ENCODE assay signal across 9 cellular contexts in the genomic region with DNA sequence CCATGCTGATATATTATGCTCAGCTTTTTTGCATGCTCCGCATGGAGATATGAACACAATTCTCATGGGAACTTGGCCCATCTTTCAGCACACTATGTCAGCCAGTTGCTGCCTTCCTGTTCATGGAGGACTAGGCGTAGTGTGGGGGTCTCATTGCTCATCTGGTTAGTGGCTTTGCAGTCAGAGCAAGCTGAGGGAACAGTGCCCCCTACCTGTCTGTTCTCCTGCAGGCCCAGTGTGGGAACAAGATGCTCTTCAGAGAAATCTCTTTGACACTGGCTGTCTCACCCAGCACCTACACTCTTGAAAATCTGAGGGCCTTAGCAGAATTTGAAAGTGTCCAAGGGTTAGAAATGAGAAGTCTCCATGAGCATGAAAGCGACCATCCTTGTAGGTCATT. TPM values are rescaled to one million over a fixed set of nuclear protein-coding genes. Genes with fewer than 3 reads are reported as not detected.
DNase-seq lines count a peak whose midpoint lies in the region; ATAC-seq, FAIRE-seq and TF ChIP-seq lines count a peak whose summit lies in the region.
"Had no signal": no experiment of that assay in that cellular context is flagged by ENCODE, and none has a peak within 500 bp of the region (broad histone marks: within the 10 kb centered on the region; RNA-seq: fewer than 3 reads in every experiment).

No MANE protein-coding gene starts in this region.

- H3K79me2 ChIP-seq in MM.1S (ENCODE audit: low read length) (no peaks in the 10 kb centered on the region), keratinocyte (ENCODE audit: control insufficient read depth, insufficient read depth, low read length) (no peaks in the 10 kb centered on the region)

- H3K9ac ChIP-seq in MM.1S (ENCODE audit: low read length) (no peak overlapping the region), keratinocyte (ENCODE audit: control insufficient read depth, extremely low read depth, insufficient read depth, low read length) (no peak overlapping the region)

- peak; percentile 39 for ATAC-seq in activated T-helper 17 cell treated with anti-CD3 and anti-CD28 coated beads, Interleukin-2, amount 50 U/mL, for 72 hours (replicated peaks)
- no peak for ATAC-seq in GM21381 (IDR thresholded peaks at IDR 0.05; ENCODE audit: unreplicated experiment)
- ATAC-seq in GM21576 (IDR thresholded peaks at IDR 0.05; ENCODE audit: unreplicated experiment) = no peak

- no TSS peak for BruUV-seq in A673 (replicated peaks; lab: Mats Ljungman, UMichigan)

- TF ChIP-seq CTCF in A673 (conservative IDR thresholded peaks at IDR 0.05; ENCODE audit: low read depth, low read length) (peak; percentile 85), GM10266 (IDR thresholded peaks at IDR 0.05; ENCODE audit: control insufficient read depth, insufficient read depth, low read depth, missing control alignments) (peak; percentile 71), MM.1S (IDR thresholded peaks at IDR 0.05; ENCODE audit: low read length) (peak; percentile 79), keratinocyte (optimal IDR thresholded peaks at IDR 0.05 in 1 of 3, IDR thresholded peaks at IDR 0.05 in 1 of 3, conservative IDR thresholded peaks at IDR 0.05 in 1 of 3; ENCODE audit: extremely low read depth in 1 of 3, insufficient read depth in 2 of 3, low read length in 3 of 3) (peak; percentile 61 to 84 (median 75)), type B pancreatic cell (conservative IDR thresholded peaks at IDR 0.05) (peak; percentile 70)

- H3K27me3 Mint-ChIP-seq in activated T-helper 17 cell treated with anti-CD3 and anti-CD28 coated beads, Interleukin-2, amount 50 U/mL, for 72 hours = no peaks in the 10 kb centered on the region
- no peaks in the 10 kb centered on the region for H3K27me3 Mint-ChIP-seq in type B pancreatic cell

- H3K27me3 ChIP-seq in A673 (replicated peaks; ENCODE audit: insufficient read depth, low read depth, low read length, poor library complexity) (no peaks in the 10 kb centered on the region), MM.1S (replicated peaks; ENCODE audit: insufficient read depth, low read length) (no peaks in the 10 kb centered on the region), keratinocyte (ENCODE audit: control insufficient read depth, extremely low read depth, insufficient read depth, low read length) (no peaks in the 10 kb centered on the region)

- CTCF ChIA-PET in A673 (lab: Charles Lee) = interaction anchor here (0.6 to 1.2 kb wide), 3 partner anchors 294 to 396 kb away, joined by 3 to 8 read pairs (median 7); no protein-coding TSS in a partner anchor

- dilution Hi-C loops in keratinocyte (cut with MboI; ENCODE audit: extremely low pct_ligation_motif_present, low sequenced_read_pairs) = no loop called here

- intact Hi-C loops in A673 (cut with micrococcal nuclease; ENCODE audit: unreplicated experiment) = loop anchor here (2.0 to 5.0 kb wide), 2 partner anchors 296 to 388 kb away; a partner anchor contains a TSS

- no peaks in the 10 kb centered on the region for H3K36me3 ChIP-seq in A673 (ENCODE audit: insufficient read depth, low read length, poor library complexity, severe bottlenecking)
- no peaks in the 10 kb centered on the region for H3K36me3 ChIP-seq in MM.1S (replicated peaks; ENCODE audit: insufficient read depth, low read length)
- H3K36me3 ChIP-seq in keratinocyte (ENCODE audit: control insufficient read depth in 2 of 2, extremely low read depth in 1 of 2, insufficient read depth in 2 of 2, low read length in 2 of 2) = no peaks in the 10 kb centered on the region

- DNase-seq in A673 (ENCODE audit: low spot score) = peak; percentile 77
- peak; percentile 47 for DNase-seq in GM10266 (ENCODE audit: extremely low spot score)
- DNase-seq in MM.1S = peak; percentile 33
- DNase-seq in keratinocyte (ENCODE audit: low read depth, low spot score) = no peak
- DNase-seq in type B pancreatic cell (ENCODE audit: extremely low spot score, unreplicated experiment) = no peak

- H3K4me3 ChIP-seq in A673 (ENCODE audit: low read depth, low read length, poor library complexity, severe bottlenecking) (no peak overlapping the region), MM.1S (ENCODE audit: low read length) (no peak overlapping the region), keratinocyte (ENCODE audit: control insufficient read depth in 2 of 3, extremely low read depth in 1 of 3, insufficient read depth in 2 of 3, low read depth in 1 of 3, low read length in 3 of 3) (no peak overlapping the region)

- H3K27ac Mint-ChIP-seq in activated T-helper 17 cell treated with anti-CD3 and anti-CD28 coated beads, Interleukin-2, amount 50 U/mL, for 72 hours = no peak overlapping the region
- H3K27ac Mint-ChIP-seq in type B pancreatic cell = no peak overlapping the region

- POLR2A ChIA-PET in A673 (lab: Charles Lee; ENCODE audit: low non-redundant PET) = no interaction called here

- H3K4me1 ChIP-seq in A673 (ENCODE audit: insufficient read depth, low read length, poor library complexity, severe bottlenecking) (peaks cover 21% of the 10 kb centered on the region), MM.1S (ENCODE audit: low read length) (no peaks in the 10 kb centered on the region), keratinocyte (ENCODE audit: control insufficient read depth, extremely low read depth, insufficient read depth, low read length) (no peaks in the 10 kb centered on the region)

- FAIRE-seq in keratinocyte (lab: Jason Lieb, UNC) = no peak
- FAIRE-seq: endometrium had no signal

- no peak overlapping the region for H3K27ac ChIP-seq in A673 (ENCODE audit: low read depth, low read length, poor library complexity, severe bottlenecking)
- no peak overlapping the region for H3K27ac ChIP-seq in MM.1S (ENCODE audit: low read length)
- no peak overlapping the region for H3K27ac ChIP-seq in keratinocyte (ENCODE audit: control insufficient read depth, insufficient read depth, low read length)

- H3K36me3 Mint-ChIP-seq in activated T-helper 17 cell treated with anti-CD3 and anti-CD28 coated beads, Interleukin-2, amount 50 U/mL, for 72 hours (ENCODE audit: low read depth) = no peaks in the 10 kb centered on the region
- no peaks in the 10 kb centered on the region for H3K36me3 Mint-ChIP-seq in type B pancreatic cell

- H3K4me2 ChIP-seq in MM.1S (ENCODE audit: low read depth, low read length) (no peak overlapping the region), keratinocyte (ENCODE audit: control insufficient read depth, extremely low read depth, insufficient read depth, low read depth, low read length) (no peak overlapping the region)

- no peaks in the 10 kb centered on the region for H3K9me1 ChIP-seq in keratinocyte (ENCODE audit: control insufficient read depth, extremely low read depth, insufficient read depth, low read length)

- H4K20me1 ChIP-seq in MM.1S (ENCODE audit: insufficient read depth, low read length) (no peaks in the 10 kb centered on the region), keratinocyte (ENCODE audit: control insufficient read depth, extremely low read depth, insufficient read depth, low read length) (no peaks in the 10 kb centered on the region)

- H2AFZ ChIP-seq in MM.1S (ENCODE audit: low read length) = no peak overlapping the region
- no peak overlapping the region for H2AFZ ChIP-seq in keratinocyte (ENCODE audit: control insufficient read depth, low read length)

- H3K9me3 ChIP-seq in A673 (ENCODE audit: low read depth, low read length, poor library complexity, severe bottlenecking) (no peaks in the 10 kb centered on the region), MM.1S (replicated peaks; ENCODE audit: insufficient read depth, low read length) (no peaks in the 10 kb centered on the region), keratinocyte (ENCODE audit: control insufficient read depth, low read depth, low read length) (no peaks in the 10 kb centered on the region)

- H3F3A ChIP-seq in MM.1S (ENCODE audit: insufficient read depth, low read length) = no peaks in the 10 kb centered on the region

- H3K4me3 Mint-ChIP-seq in activated T-helper 17 cell treated with anti-CD3 and anti-CD28 coated beads, Interleukin-2, amount 50 U/mL, for 72 hours = no peak overlapping the region
- H3K4me3 Mint-ChIP-seq in type B pancreatic cell = no peak overlapping the region

- H3K9me2 ChIP-seq in MM.1S (replicated peaks; ENCODE audit: insufficient read depth, low read length) = no peaks in the 10 kb centered on the region

- no peaks in the 10 kb centered on the region for H3K4me1 Mint-ChIP-seq in activated T-helper 17 cell treated with anti-CD3 and anti-CD28 coated beads, Interleukin-2, amount 50 U/mL, for 72 hours
- peaks cover 10% of the 10 kb centered on the region for H3K4me1 Mint-ChIP-seq in type B pancreatic cell (ENCODE audit: unreplicated experiment)

- no peaks in the 10 kb centered on the region for H3K9me3 Mint-ChIP-seq in activated T-helper 17 cell treated with anti-CD3 and anti-CD28 coated beads, Interleukin-2, amount 50 U/mL, for 72 hours
- no peaks in the 10 kb centered on the region for H3K9me3 Mint-ChIP-seq in type B pancreatic cell

RNA-seq across cellular contexts. Expression of a gene that starts 47.1 kb away (rescaled TPM):
- total RNA-seq in A673 (2021) (145 and 146 TPM in 2 replicates), type B pancreatic cell (ENCODE audit: low replicate concordance) (193 and 214 TPM in 2 replicates)
- total RNA-seq in activated T-helper 17 cell treated with anti-CD3 and anti-CD28 coated beads, Interleukin-2, amount 50 U/mL, for 72 hours = 100 to 1,000 TPM in 1 of 2 donors, 10 to 100 TPM in 1; 85.3 to 101 TPM
- 34.6 to 40.0 TPM (median 39.9 TPM) in 3 replicates for polyA plus RNA-seq in keratinocyte
- polyA plus RNA-seq in keratinocyte (2011; ENCODE audit: low read depth) = 73.1 TPM
- polyA plus RNA-seq in keratinocyte (2011; cell fraction: cytosol; rRNA removed) = 15.6 and 19.1 TPM in 2 replicates
- polyA plus RNA-seq in keratinocyte (2011; cell fraction: nucleus; rRNA removed) = 207 and 214 TPM in 2 replicates
- polyA plus RNA-seq in keratinocyte (2012; ENCODE audit: low replicate concordance) = 48.0 and 66.9 TPM in 2 replicates
- 73.2 to 113 TPM (median 97.5 TPM) in 3 replicates for polyA minus RNA-seq in keratinocyte
- polyA minus RNA-seq in keratinocyte (2011; cell fraction: cytosol; rRNA and poly(A)+ RNA removed) = 32.8 TPM
- 138 and 269 TPM in 2 replicates for polyA minus RNA-seq in keratinocyte (2011; cell fraction: nucleus; rRNA and poly(A)+ RNA removed)

Comparison
In these comparisons a context has a peak if more than half of its experiments do, and no peak if none do; other contexts are left out.
1. DNase-seq: peak in A673 (single experiment), GM10266 (single experiment) and MM.1S (single experiment); none in keratinocyte (single experiment) and type B pancreatic cell (single experiment).
2. Peak in every context shown above with its lines, with median percentiles within 50 percentile points of each other: CTCF ChIP-seq.